ENCODE assay signal across 14 cellular contexts in genomic region chr5:179209359-179210150, GRCh38.
DNase-seq lines count a peak whose midpoint lies in the region; ATAC-seq and TF ChIP-seq lines count a peak whose summit lies in the region.
"Had no signal": no experiment of that assay in that cellular context is flagged by ENCODE, and none has a peak within 500 bp of the region (broad histone marks: within the 10 kb centered on the region; RNA-seq: fewer than 3 reads in every experiment).

No MANE protein-coding gene starts in this region.

- H3K27me3 ChIP-seq in right cardiac atrium (ENCODE audit: control insufficient read depth, insufficient read depth) = no peaks in the 10 kb centered on the region
- peaks cover 63% of the 10 kb centered on the region for H3K27me3 ChIP-seq in left ventricle myocardium inferior (ENCODE audit: low read depth)
- no peaks in the 10 kb centered on the region for H3K27me3 ChIP-seq in endodermal cell (ENCODE audit: control insufficient read depth, insufficient read depth, low read length, poor library complexity, severe bottlenecking)
- H3K27me3 ChIP-seq: SJSA1, tibial nerve had no signal

- TF ChIP-seq CTCF in left ventricle myocardium inferior (IDR thresholded peaks at IDR 0.05; ENCODE audit: borderline replicate concordance) (no peak), endodermal cell (conservative IDR thresholded peaks at IDR 0.05) (no peak)

- no peak overlapping the region for H3K27ac ChIP-seq in right cardiac atrium (ENCODE audit: low read length)
- no peak overlapping the region for H3K27ac ChIP-seq in left ventricle myocardium inferior (replicated peaks)
- no peak overlapping the region for H3K27ac ChIP-seq in endodermal cell (ENCODE audit: low read depth, low read length)
- H3K27ac ChIP-seq: SJSA1, tibial nerve had no signal

- ATAC-seq in right cardiac atrium = peak in 1 of 2 donors; percentile 61

- no peaks in the 10 kb centered on the region for H3K36me3 ChIP-seq in left ventricle myocardium inferior
- H3K36me3 ChIP-seq in endodermal cell (ENCODE audit: control insufficient read depth, insufficient read depth, low read length) = no peaks in the 10 kb centered on the region
- H3K36me3 ChIP-seq: SJSA1 had no signal

- no peak overlapping the region for H3K9ac ChIP-seq in endodermal cell (ENCODE audit: extremely low read depth, low read length, poor library complexity, severe bottlenecking)

- no peak overlapping the region for H3K27ac Mint-ChIP-seq in endodermal cell

- 69% methylated on average over 20 of the region's 20 CpGs for WGBS in right cardiac atrium
- 87 to 94% methylated on average over 8 to 20 of the region's 20 CpGs for WGBS in endodermal cell (ENCODE audit: insufficient coverage in 1 of 2, insufficient read length in 1 of 2), 2 experiments

- no peaks in the 10 kb centered on the region for H3K36me3 Mint-ChIP-seq in endodermal cell (ENCODE audit: low read depth)

- H3K9me3 Mint-ChIP-seq in endodermal cell = no peaks in the 10 kb centered on the region

- DNase-seq in right cardiac atrium (peak in 2 of 3 donors; percentile 44 to 58), left ventricle myocardium inferior (no peak), T1000 (lab: John Stamatoyannopoulos, UW) (peak; percentile 16), fibroblast of the conjunctiva (ENCODE audit: low read depth) (peak; percentile 36), endodermal cell (no peak), NCI-H774 (lab: John Stamatoyannopoulos, UW) (no peak), NCI-H2196 treated with DMSO at 0.1 percent for 48 hours (lab: John Stamatoyannopoulos, UW; ENCODE audit: unreplicated experiment) (no peak), NCI-H82 treated with DMSO at 0.1 percent for 48 hours (lab: John Stamatoyannopoulos, UW; ENCODE audit: unreplicated experiment) (no peak)
- DNase-seq: activated naive CD4-positive, alpha-beta T cell treated with Interleukin-2 at 50 U/mL for 16 hours; Karpas-422; midbrain; stimulated activated CD8-positive, alpha-beta memory T cell treated with anti-CD3 and anti-CD28 coated beads, Interleukin-4, amount 100 ng/mL, for 48 hours had no signal

- intact Hi-C loops in right cardiac atrium (cut with DNase I) = no loop called here
- intact Hi-C loops in left ventricle myocardium inferior (cut with micrococcal nuclease) = no loop called here

- no peaks in the 10 kb centered on the region for H3K27me3 Mint-ChIP-seq in endodermal cell (ENCODE audit: insufficient read depth)

- no peak overlapping the region for H3K4me3 Mint-ChIP-seq in endodermal cell

- H3K4me1 Mint-ChIP-seq in endodermal cell = no peaks in the 10 kb centered on the region

- no peaks in the 10 kb centered on the region for H3K9me3 ChIP-seq in right cardiac atrium (ENCODE audit: control insufficient read depth, low read length)
- no peaks in the 10 kb centered on the region for H3K9me3 ChIP-seq in left ventricle myocardium inferior (replicated peaks)
- no peaks in the 10 kb centered on the region for H3K9me3 ChIP-seq in endodermal cell (ENCODE audit: control insufficient read depth, low read length)
- H3K9me3 ChIP-seq: tibial nerve had no signal

- no peaks in the 10 kb centered on the region for H3K4me1 ChIP-seq in right cardiac atrium (ENCODE audit: control insufficient read depth, insufficient read depth, low read length)
- H3K4me1 ChIP-seq in left ventricle myocardium inferior = no peaks in the 10 kb centered on the region
- H3K4me1 ChIP-seq in endodermal cell (ENCODE audit: control insufficient read depth, insufficient read depth, low read length) = no peaks in the 10 kb centered on the region
- H3K4me1 ChIP-seq: SJSA1 had no signal

- H3K4me3 ChIP-seq in right cardiac atrium (ENCODE audit: low read length) (no peak overlapping the region), left ventricle myocardium inferior (no peak overlapping the region), endodermal cell (ENCODE audit: low read length) (no peak overlapping the region)
- H3K4me3 ChIP-seq: SJSA1, tibial nerve had no signal

Comparison
In these comparisons a context has a peak if more than half of its experiments do, and no peak if none do; other contexts are left out.
1. DNase-seq: peak in right cardiac atrium (2 of 3), T1000 (single experiment) and fibroblast of the conjunctiva (single experiment); none in left ventricle myocardium inferior (single experiment), endodermal cell (single experiment), NCI-H774 (single experiment), NCI-H2196 treated with DMSO at 0.1 percent for 48 hours (single experiment) and NCI-H82 treated with DMSO at 0.1 percent for 48 hours (single experiment).